Comparison of ENCODE assay signal across 8 cellular contexts in genomic region chr19:18349524-18350128, GRCh38. TPM values are rescaled to one million over a fixed set of nuclear protein-coding genes. Genes with fewer than 3 reads are reported as not detected.
DNase-seq lines count a peak whose midpoint lies in the region; ATAC-seq, FAIRE-seq and TF ChIP-seq lines count a peak whose summit lies in the region.

No MANE protein-coding gene starts in this region.

- no peak overlapping the region for H3K9ac ChIP-seq in liver (ENCODE audit: low read depth in 1 of 2, low read length in 2 of 2)

- no peak for FAIRE-seq in urothelium cell line (lab: Jason Lieb, UNC)

- ATAC-seq in GM19455 (IDR thresholded peaks at IDR 0.05; ENCODE audit: unreplicated experiment): no peak

- no peak overlapping the region for H3K27ac ChIP-seq in liver (ENCODE audit: low read depth in 1 of 2, low read length in 2 of 2)

- H3K36me3 ChIP-seq in liver (ENCODE audit: control insufficient read depth in 4 of 4, insufficient read depth in 3 of 4, low read depth in 1 of 4, low read length in 3 of 4): peaks cover 2 to 11% (median 8%) of the 10 kb centered on the region in 4 donors

- H3K4me3 ChIP-seq in liver (ENCODE audit: low read depth in 1 of 3, low read length in 3 of 3): no peak overlapping the region

- no peaks in the 10 kb centered on the region for H3K9me3 ChIP-seq in liver (ENCODE audit: control insufficient read depth in 4 of 4, low read length in 3 of 4)

- no peaks in the 10 kb centered on the region for H3K4me1 ChIP-seq in liver (ENCODE audit: control insufficient read depth in 4 of 4, insufficient read depth in 4 of 4, low read length in 3 of 4)

- in situ Hi-C loops in T47D (cut with HindIII; ENCODE audit: low pct_unique_long_range_greater_than_20kb, low sequenced_read_pairs): no loop called here

- TF ChIP-seq CTCF in liver (IDR thresholded peaks at IDR 0.05; ENCODE audit: low read depth, low read length, missing input control): peak; percentile 81

- H3K27me3 ChIP-seq in liver (ENCODE audit: control insufficient read depth in 4 of 4, insufficient read depth in 4 of 4, low read length in 3 of 4): no peaks in the 10 kb centered on the region

- TF ChIP-seq RAD21 in liver (IDR thresholded peaks at IDR 0.05): peak; percentile 90 to 92

- 53% methylated on average over 12 of the region's 12 CpGs for WGBS in liver

- DNase-seq in 8988T (peak; percentile 79), EL (peak; percentile 59), NCI-H2171 treated with DMSO at 0.1 percent for 48 hours (lab: John Stamatoyannopoulos, UW) (peak; percentile 19), T47D (ENCODE audit: low read depth in 1 of 2, low spot score in 1 of 2) (peak; percentile 45 to 50), urothelium cell line (ENCODE audit: low spot score) (peak; percentile 51)
- no peak for DNase-seq in activated CD8-positive, alpha-beta memory T cell treated with anti-CD3 and anti-CD28 coated beads, Interleukin-2, amount 50 U/mL, for 4 hours

TF ChIP-seq in liver, 16 proteins besides CTCF, POLR2A, EP300 and RAD21:
- no peak for TF ChIP-seq REST (IDR thresholded peaks at IDR 0.05)
- no peak for TF ChIP-seq JUND (IDR thresholded peaks at IDR 0.05)
- no peak for TF ChIP-seq MAX (IDR thresholded peaks at IDR 0.05)
- no peak for TF ChIP-seq ATF3 (IDR thresholded peaks at IDR 0.05)
- TF ChIP-seq RXRA (IDR thresholded peaks at IDR 0.05): no peak
- no peak for TF ChIP-seq TAF1 (conservative IDR thresholded peaks at IDR 0.05)
- TF ChIP-seq YY1 (IDR thresholded peaks at IDR 0.05): no peak
- TF ChIP-seq HNF4A (conservative IDR thresholded peaks at IDR 0.05): no peak
- TF ChIP-seq NR2F2 (IDR thresholded peaks at IDR 0.05): no peak
- no peak for TF ChIP-seq GABPA (IDR thresholded peaks at IDR 0.05 in 1 of 2, conservative IDR thresholded peaks at IDR 0.05 in 1 of 2)
- no peak for TF ChIP-seq EGR1 (IDR thresholded peaks at IDR 0.05; ENCODE audit: low read depth in 2 of 2)
TF ChIP-seq in liver: peak in this region for 0.

RNA-seq across cellular contexts. Expression of gene PGPEP1, which starts 9.2 kb away (rescaled TPM):
- 10 to 100 TPM; 21.5 to 48.3 TPM for total RNA-seq in liver
- 10 to 100 TPM; 15.8 to 30.8 TPM for polyA plus RNA-seq in liver

RNA-seq across cellular contexts. Expression of gene LSM4, which starts 26.8 kb away (rescaled TPM):
- 100 to 1,000 TPM in 1 of 2 donors, 10 to 100 TPM in 1; 42.4 to 100 TPM for total RNA-seq in liver
- 10 to 100 TPM; 68.4 to 81.9 TPM for polyA plus RNA-seq in liver

RNA-seq across cellular contexts. Expression of gene GDF15, which starts 36.3 kb away (rescaled TPM):
- 10 to 100 TPM in 1 of 2 donors, under 1 TPM in 1; 0.42 to 11.6 TPM for total RNA-seq in liver
- polyA plus RNA-seq in liver: 1 to 10 TPM; 6.7 to 7.7 TPM

RNA-seq across cellular contexts. Expression of gene LRRC25, which starts 47.8 kb away (rescaled TPM):
- total RNA-seq in liver: 10 to 100 TPM in 1 of 2 donors, 1 to 10 TPM in 1; 7.9 to 13.4 TPM
- 1 to 10 TPM; 2.3 to 5.8 TPM for polyA plus RNA-seq in liver
